28 cellular contexts compared by ENCODE assay signal in the genomic region with DNA sequence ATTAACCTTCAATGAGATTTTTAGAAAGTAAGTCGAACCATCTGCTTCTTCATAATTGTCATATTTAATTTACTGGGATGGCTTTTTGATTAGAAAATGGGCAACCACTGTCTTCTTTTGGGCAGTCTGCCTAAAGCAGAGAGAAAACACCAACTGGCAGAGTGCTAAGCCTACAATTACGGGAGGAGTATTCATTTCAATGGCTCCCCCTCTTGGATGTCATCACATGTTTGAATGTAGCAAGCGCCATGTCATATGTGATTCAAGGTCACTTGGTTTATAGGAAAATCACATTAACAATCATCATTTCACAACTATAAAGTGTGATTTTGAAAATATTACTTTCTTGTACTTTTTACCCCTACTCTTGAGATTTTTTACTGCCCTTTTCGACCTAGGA.
"Had no signal": no experiment of that assay in that cellular context is flagged by ENCODE, and none has a peak within 500 bp of the region (broad histone marks: within the 10 kb centered on the region; RNA-seq: fewer than 3 reads in every experiment).

No MANE protein-coding gene starts in this region.

- DNase-seq: activated CD4-positive, alpha-beta memory T cell treated with anti-CD3 and anti-CD28 coated beads, Interleukin-2, amount 10 ng/mL, durations not matched to agents 7 days and 5 days; activated CD4-positive, alpha-beta T cell treated with anti-CD3 and anti-CD28 coated beads for 1 hour; activated CD4-positive, alpha-beta T cell treated with anti-CD3 and anti-CD28 coated beads for 4 hours; activated CD4-positive, alpha-beta T cell treated with anti-CD3 and anti-CD28 coated beads, Interleukin-2, amount 10 ng/mL, durations not matched to agents 7 days and 5 days; activated CD4-positive, alpha-beta T cell treated with anti-CD3 and anti-CD28 coated beads, Interleukin-2, amount 50 U/mL, for 4 hours; activated CD8-positive, alpha-beta memory T cell treated with anti-CD3 and anti-CD28 coated beads, Interleukin-2, amount 50 U/mL, for 48 hours; activated gamma-delta T cell; activated naive CD4-positive, alpha-beta T cell; activated naive CD4-positive, alpha-beta T cell treated with anti-CD3 and anti-CD28 coated beads, Interleukin-2, amount 10 ng/mL, durations not matched to agents 7 days and 5 days; activated naive CD8-positive, alpha-beta T cell treated with anti-CD3 and anti-CD28 coated beads, Interleukin-2, amount 10 ng/mL, durations not matched to agents 7 days and 5 days; activated T-cell treated with anti-CD3 and anti-CD28 coated beads for 4 hours; activated T-cell treated with anti-CD3 and anti-CD28 coated beads, Interleukin-2, amount 50 U/mL, for 24 hours; activated T-cell treated with anti-CD3 and anti-CD28 coated beads, Interleukin-2, amount 50 U/mL, for 72 hours; dorsolateral prefrontal cortex; effector memory CD4-positive, alpha-beta T cell; endodermal cell; foreskin fibroblast; head of caudate nucleus; hippocampal formation had no signal

- H3K27me3 ChIP-seq: ascending aorta had no signal

- H3K36me3 ChIP-seq: ascending aorta had no signal

- H3K4me1 ChIP-seq: ascending aorta had no signal

- H3K9me3 ChIP-seq: ascending aorta had no signal

- H3K4me3 Mint-ChIP-seq: activated CD4-positive, alpha-beta memory T cell treated with anti-CD3 and anti-CD28 coated beads, Interleukin-2, amount 10 ng/mL, durations not matched to agents 7 days and 5 days; activated CD4-positive, alpha-beta T cell treated with anti-CD3 and anti-CD28 coated beads, Interleukin-2, amount 10 ng/mL, durations not matched to agents 7 days and 5 days; activated naive CD4-positive, alpha-beta T cell treated with anti-CD3 and anti-CD28 coated beads, Interleukin-2, amount 10 ng/mL, durations not matched to agents 7 days and 5 days; activated naive CD8-positive, alpha-beta T cell treated with anti-CD3 and anti-CD28 coated beads, Interleukin-2, amount 10 ng/mL, durations not matched to agents 7 days and 5 days; activated T-cell treated with anti-CD3 and anti-CD28 coated beads, Interleukin-2, amount 50 U/mL, for 24 hours; activated T-cell treated with anti-CD3 and anti-CD28 coated beads, Interleukin-2, amount 50 U/mL, for 72 hours; brain; central memory CD8-positive, alpha-beta T cell; dendritic cell treated with granulocyte-macrophage colony-stimulating factor and Interleukin-4, amounts not matched to agents 40 ng/mL and 50 ng/mL, for 4 days; endodermal cell; WTC11 had no signal

- H3K27ac Mint-ChIP-seq: activated CD4-positive, alpha-beta memory T cell treated with anti-CD3 and anti-CD28 coated beads, Interleukin-2, amount 10 ng/mL, durations not matched to agents 7 days and 5 days; activated CD4-positive, alpha-beta T cell treated with anti-CD3 and anti-CD28 coated beads, Interleukin-2, amount 10 ng/mL, durations not matched to agents 7 days and 5 days; activated naive CD4-positive, alpha-beta T cell treated with anti-CD3 and anti-CD28 coated beads, Interleukin-2, amount 10 ng/mL, durations not matched to agents 7 days and 5 days; activated naive CD4-positive, alpha-beta T cell treated with anti-CD3 and anti-CD28 coated beads, Interleukin-2, amount 50 U/mL, for 72 hours; activated naive CD8-positive, alpha-beta T cell treated with anti-CD3 and anti-CD28 coated beads, Interleukin-2, amount 10 ng/mL, durations not matched to agents 7 days and 5 days; activated T-cell treated with anti-CD3 and anti-CD28 coated beads, Interleukin-2, amount 50 U/mL, for 24 hours; activated T-cell treated with anti-CD3 and anti-CD28 coated beads, Interleukin-2, amount 50 U/mL, for 72 hours; brain; dendritic cell treated with granulocyte-macrophage colony-stimulating factor and Interleukin-4, amounts not matched to agents 40 ng/mL and 50 ng/mL, for 4 days; endodermal cell; WTC11 had no signal

- H3K27ac ChIP-seq: ascending aorta, coronary artery, dorsolateral prefrontal cortex, VCaP had no signal

- H3K36me3 Mint-ChIP-seq: activated naive CD4-positive, alpha-beta T cell treated with anti-CD3 and anti-CD28 coated beads, Interleukin-2, amount 10 ng/mL, durations not matched to agents 7 days and 5 days; activated naive CD4-positive, alpha-beta T cell treated with anti-CD3 and anti-CD28 coated beads, Interleukin-2, amount 50 U/mL, for 72 hours; activated naive CD8-positive, alpha-beta T cell treated with anti-CD3 and anti-CD28 coated beads, Interleukin-2, amount 10 ng/mL, durations not matched to agents 7 days and 5 days; brain; WTC11 had no signal

- H3K4me3 ChIP-seq: ascending aorta, coronary artery, dorsolateral prefrontal cortex had no signal

- H3K9me3 Mint-ChIP-seq: activated CD4-positive, alpha-beta memory T cell treated with anti-CD3 and anti-CD28 coated beads, Interleukin-2, amount 10 ng/mL, durations not matched to agents 7 days and 5 days; activated CD4-positive, alpha-beta T cell treated with anti-CD3 and anti-CD28 coated beads, Interleukin-2, amount 10 ng/mL, durations not matched to agents 7 days and 5 days; activated naive CD4-positive, alpha-beta T cell treated with anti-CD3 and anti-CD28 coated beads, Interleukin-2, amount 10 ng/mL, durations not matched to agents 7 days and 5 days; activated naive CD4-positive, alpha-beta T cell treated with anti-CD3 and anti-CD28 coated beads, Interleukin-2, amount 50 U/mL, for 72 hours; activated naive CD8-positive, alpha-beta T cell treated with anti-CD3 and anti-CD28 coated beads, Interleukin-2, amount 10 ng/mL, durations not matched to agents 7 days and 5 days; activated T-cell treated with anti-CD3 and anti-CD28 coated beads, Interleukin-2, amount 50 U/mL, for 24 hours; dendritic cell treated with granulocyte-macrophage colony-stimulating factor and Interleukin-4, amounts not matched to agents 40 ng/mL and 50 ng/mL, for 4 days had no signal

- H3K27me3 Mint-ChIP-seq: activated CD4-positive, alpha-beta memory T cell treated with anti-CD3 and anti-CD28 coated beads, Interleukin-2, amount 10 ng/mL, durations not matched to agents 7 days and 5 days; activated CD4-positive, alpha-beta T cell treated with anti-CD3 and anti-CD28 coated beads, Interleukin-2, amount 10 ng/mL, durations not matched to agents 7 days and 5 days; activated naive CD4-positive, alpha-beta T cell treated with anti-CD3 and anti-CD28 coated beads, Interleukin-2, amount 10 ng/mL, durations not matched to agents 7 days and 5 days; activated naive CD8-positive, alpha-beta T cell treated with anti-CD3 and anti-CD28 coated beads, Interleukin-2, amount 10 ng/mL, durations not matched to agents 7 days and 5 days; central memory CD8-positive, alpha-beta T cell; dendritic cell treated with granulocyte-macrophage colony-stimulating factor and Interleukin-4, amounts not matched to agents 40 ng/mL and 50 ng/mL, for 4 days had no signal

- H3K4me1 Mint-ChIP-seq: activated CD4-positive, alpha-beta memory T cell treated with anti-CD3 and anti-CD28 coated beads, Interleukin-2, amount 10 ng/mL, durations not matched to agents 7 days and 5 days; activated CD4-positive, alpha-beta T cell treated with anti-CD3 and anti-CD28 coated beads, Interleukin-2, amount 10 ng/mL, durations not matched to agents 7 days and 5 days; activated naive CD4-positive, alpha-beta T cell treated with anti-CD3 and anti-CD28 coated beads, Interleukin-2, amount 10 ng/mL, durations not matched to agents 7 days and 5 days; activated naive CD8-positive, alpha-beta T cell treated with anti-CD3 and anti-CD28 coated beads, Interleukin-2, amount 10 ng/mL, durations not matched to agents 7 days and 5 days; brain; central memory CD8-positive, alpha-beta T cell had no signal

- ATAC-seq: activated naive CD4-positive, alpha-beta T cell treated with anti-CD3 and anti-CD28 coated beads, Interleukin-2, amount 50 U/mL, for 72 hours; activated T-cell treated with anti-CD3 and anti-CD28 coated beads, Interleukin-2, amount 50 U/mL, for 72 hours; esophagus mucosa; WTC11 had no signal
